In genomic region chr3:100899440-100900091, GRCh38 we compare ENCODE assay signal across 10 cellular contexts.
DNase-seq lines count a peak whose midpoint lies in the region; ATAC-seq and TF ChIP-seq lines count a peak whose summit lies in the region.
"Had no signal": no experiment of that assay in that cellular context is flagged by ENCODE, and none has a peak within 500 bp of the region (broad histone marks: within the 10 kb centered on the region; RNA-seq: fewer than 3 reads in every experiment).

No MANE protein-coding gene starts in this region.

- no peaks in the 10 kb centered on the region for H3K36me3 Mint-ChIP-seq in activated CD8-positive, alpha-beta T cell treated with anti-CD3 and anti-CD28 coated beads, Interleukin-2, amount 10 ng/mL, durations not matched to agents 7 days and 5 days (ENCODE audit: low read depth)
- no peaks in the 10 kb centered on the region for H3K36me3 Mint-ChIP-seq in activated naive CD8-positive, alpha-beta T cell treated with anti-CD3 and anti-CD28 coated beads for 36 hours

- POLR2A ChIA-PET in activated CD8-positive, alpha-beta T cell treated with anti-CD3 and anti-CD28 coated beads, Interleukin-2, amount 10 ng/mL, durations not matched to agents 7 days and 5 days (lab: Charles Lee) = no interaction called here

- H3K4me1 ChIP-seq in transverse colon = peaks cover 0 to 4% (median 0%) of the 10 kb centered on the region in 4 donors

- H3K27ac ChIP-seq in transverse colon = no peak overlapping the region
- H3K27ac ChIP-seq: cardiac muscle cell, VCaP had no signal

- no peaks in the 10 kb centered on the region for H3K9me3 Mint-ChIP-seq in activated CD8-positive, alpha-beta T cell treated with anti-CD3 and anti-CD28 coated beads, Interleukin-2, amount 10 ng/mL, durations not matched to agents 7 days and 5 days (ENCODE audit: insufficient read depth)
- H3K9me3 Mint-ChIP-seq in activated naive CD8-positive, alpha-beta T cell treated with anti-CD3 and anti-CD28 coated beads for 36 hours = no peaks in the 10 kb centered on the region

- H3K27me3 ChIP-seq in transverse colon = no peaks in the 10 kb centered on the region
- H3K27me3 ChIP-seq: cardiac muscle cell had no signal

- TF ChIP-seq CTCF in fibroblast of the aortic adventitia (IDR thresholded peaks at IDR 0.05; ENCODE audit: insufficient read depth, low read length) (no peak), transverse colon (IDR thresholded peaks at IDR 0.05) (no peak)

- in situ Hi-C loops in transverse colon (cut with MboI; ENCODE audit: low pct_ligation_motif_present in 1 of 4, low pct_unique_long_range_greater_than_20kb in 1 of 4, low sequenced_read_pairs in 3 of 4) = no loop called here

- peaks cover 5% of the 10 kb centered on the region for H3K4me1 Mint-ChIP-seq in activated CD8-positive, alpha-beta T cell treated with anti-CD3 and anti-CD28 coated beads, Interleukin-2, amount 10 ng/mL, durations not matched to agents 7 days and 5 days (ENCODE audit: low read depth)
- peaks cover 6% of the 10 kb centered on the region for H3K4me1 Mint-ChIP-seq in activated naive CD8-positive, alpha-beta T cell treated with anti-CD3 and anti-CD28 coated beads for 36 hours

- CTCF ChIA-PET in activated CD8-positive, alpha-beta T cell treated with anti-CD3 and anti-CD28 coated beads, Interleukin-2, amount 10 ng/mL, durations not matched to agents 7 days and 5 days (lab: Charles Lee) = no interaction called here

- TF ChIP-seq POLR2A in transverse colon (IDR thresholded peaks at IDR 0.05) = no peak

- TF ChIP-seq EP300 in transverse colon (IDR thresholded peaks at IDR 0.05; ENCODE audit: low read depth) = no peak

- intact Hi-C loops in transverse colon (cut with DNase I; ENCODE audit: low total_unique reads) = loop anchor here (10.0 kb wide), 1 partner anchor 295 kb away; no protein-coding TSS in a partner anchor

- ATAC-seq in GM18520 (IDR thresholded peaks at IDR 0.05; ENCODE audit: unreplicated experiment) = peak; percentile 61
- peak; percentile 86 for ATAC-seq in GM21825 (IDR thresholded peaks at IDR 0.05; ENCODE audit: unreplicated experiment)
- peak; percentile 72 for ATAC-seq in HG03575 (IDR thresholded peaks at IDR 0.05; ENCODE audit: extremely low read depth, insufficient number of reproducible peaks, low FRiP score, unreplicated experiment)
- ATAC-seq in activated CD8-positive, alpha-beta T cell treated with anti-CD3 and anti-CD28 coated beads, Interleukin-2, amount 10 ng/mL, durations not matched to agents 7 days and 5 days = no peak

- H3K9me3 ChIP-seq in transverse colon = no peaks in the 10 kb centered on the region

- DNase-seq in fibroblast of the aortic adventitia (ENCODE audit: low read depth) (peak; percentile 54), T-helper 9 cell (no peak), transverse colon (no peak)
- DNase-seq in activated CD8-positive, alpha-beta T cell treated with anti-CD3 and anti-CD28 coated beads, Interleukin-2, amount 10 ng/mL, durations not matched to agents 7 days and 5 days = no peak
- DNase-seq in activated naive CD8-positive, alpha-beta T cell treated with anti-CD3 and anti-CD28 coated beads for 36 hours = no peak

- peaks cover 8% of the 10 kb centered on the region for H3K27me3 Mint-ChIP-seq in activated CD8-positive, alpha-beta T cell treated with anti-CD3 and anti-CD28 coated beads, Interleukin-2, amount 10 ng/mL, durations not matched to agents 7 days and 5 days (ENCODE audit: low read depth)
- H3K27me3 Mint-ChIP-seq in activated naive CD8-positive, alpha-beta T cell treated with anti-CD3 and anti-CD28 coated beads for 36 hours = peaks cover 7% of the 10 kb centered on the region

- no peak overlapping the region for H3K4me3 ChIP-seq in fibroblast of the aortic adventitia (ENCODE audit: low read depth, low read length)
- H3K4me3 ChIP-seq in transverse colon = no peak overlapping the region
- H3K4me3 ChIP-seq: cardiac muscle cell had no signal

- no peak overlapping the region for H3K4me3 Mint-ChIP-seq in activated CD8-positive, alpha-beta T cell treated with anti-CD3 and anti-CD28 coated beads, Interleukin-2, amount 10 ng/mL, durations not matched to agents 7 days and 5 days
- no peak overlapping the region for H3K4me3 Mint-ChIP-seq in activated naive CD8-positive, alpha-beta T cell treated with anti-CD3 and anti-CD28 coated beads for 36 hours

- 46 to 62% methylated on average over 2 of the region's 2 CpGs for WGBS in transverse colon (ENCODE audit: low coverage in 1 of 2), 2 donors

- H3K27ac Mint-ChIP-seq in activated CD8-positive, alpha-beta T cell treated with anti-CD3 and anti-CD28 coated beads, Interleukin-2, amount 10 ng/mL, durations not matched to agents 7 days and 5 days = no peak overlapping the region
- no peak overlapping the region for H3K27ac Mint-ChIP-seq in activated naive CD8-positive, alpha-beta T cell treated with anti-CD3 and anti-CD28 coated beads for 36 hours

- H3K36me3 ChIP-seq in transverse colon = no peaks in the 10 kb centered on the region
- H3K36me3 ChIP-seq: cardiac muscle cell had no signal
